ENCODE assay signal across 1 cellular context in the genomic region with DNA sequence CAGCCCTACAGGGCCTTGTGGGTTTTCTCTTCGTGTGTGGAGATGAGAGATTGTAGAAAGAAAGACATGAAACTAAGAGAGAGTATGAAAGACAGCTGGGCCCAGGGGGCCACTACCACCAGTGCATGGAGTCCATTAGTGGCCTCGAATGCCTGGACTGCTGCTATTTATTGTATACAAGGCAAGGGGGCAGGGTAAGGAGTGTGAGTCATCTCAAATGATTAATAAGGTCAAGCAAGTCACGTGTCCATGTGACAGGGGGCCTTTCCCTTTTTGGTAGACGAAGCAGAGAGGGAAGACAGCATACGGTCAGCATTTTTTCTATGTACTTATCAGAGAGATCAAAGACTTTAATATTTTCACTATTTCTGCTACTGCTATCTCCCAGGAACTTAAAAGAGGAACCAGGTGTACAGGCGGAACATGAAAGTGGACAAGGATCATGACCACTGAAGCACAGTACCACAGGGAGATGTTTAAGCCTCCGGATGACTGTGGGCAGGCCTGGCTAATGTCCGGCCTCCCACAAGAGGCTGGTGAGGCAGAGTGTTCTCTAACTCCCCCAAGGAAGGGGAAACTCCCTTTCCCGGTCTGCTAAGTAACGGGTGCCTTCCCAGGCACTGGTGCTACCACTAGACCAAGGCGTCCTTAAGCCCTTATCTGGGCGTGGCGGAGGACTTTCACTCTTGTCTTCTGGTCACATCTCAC.
TF ChIP-seq lines count a peak whose summit lies in the region.

No MANE protein-coding gene starts in this region.

TF ChIP-seq in HepG2, 621 proteins besides CTCF, POLR2A, EP300 and RAD21 (continued from another document and continues in another):
- TF ChIP-seq ZNF691 (CRISPR knock-in tag; IDR thresholded peaks at IDR 0.05; ENCODE audit: borderline replicate concordance, low read depth), result no peak
- TF ChIP-seq ZBTB25 (CRISPR knock-in tag; IDR thresholded peaks at IDR 0.05), result no peak
- TF ChIP-seq MBD4 (IDR thresholded peaks at IDR 0.05; ENCODE audit: borderline replicate concordance, low read length), result no peak
- no peak for TF ChIP-seq RBFOX2 (IDR thresholded peaks at IDR 0.05; ENCODE audit: low read depth, low read length)
- TF ChIP-seq, protein P1, sequence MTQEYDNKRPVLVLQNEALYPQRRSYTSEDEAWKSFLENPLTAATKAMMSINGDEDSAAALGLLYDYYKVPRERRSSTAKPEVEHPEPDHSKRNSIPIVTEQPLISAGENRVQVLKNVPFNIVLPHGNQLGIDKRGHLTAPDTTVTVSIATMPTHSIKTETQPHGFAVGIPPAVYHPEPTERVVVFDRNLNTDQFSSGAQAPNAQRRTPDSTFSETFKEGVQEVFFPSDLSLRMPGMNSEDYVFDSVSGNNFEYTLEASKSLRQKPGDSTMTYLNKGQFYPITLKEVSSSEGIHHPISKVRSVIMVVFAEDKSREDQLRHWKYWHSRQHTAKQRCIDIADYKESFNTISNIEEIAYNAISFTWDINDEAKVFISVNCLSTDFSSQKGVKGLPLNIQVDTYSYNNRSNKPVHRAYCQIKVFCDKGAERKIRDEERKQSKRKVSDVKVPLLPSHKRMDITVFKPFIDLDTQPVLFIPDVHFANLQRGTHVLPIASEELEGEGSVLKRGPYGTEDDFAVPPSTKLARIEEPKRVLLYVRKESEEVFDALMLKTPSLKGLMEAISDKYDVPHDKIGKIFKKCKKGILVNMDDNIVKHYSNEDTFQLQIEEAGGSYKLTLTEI (CRISPR knock-in tag; conservative IDR thresholded peaks at IDR 0.05), result no peak
- TF ChIP-seq MAFF (IDR thresholded peaks at IDR 0.05; ENCODE audit: low read depth, low read length), result peak; percentile 41
- no peak for TF ChIP-seq SNRNP70 (IDR thresholded peaks at IDR 0.05; ENCODE audit: low read depth, low read length)
- no peak for TF ChIP-seq SP140L (CRISPR knock-in tag; IDR thresholded peaks at IDR 0.05; ENCODE audit: borderline replicate concordance)
- TF ChIP-seq HOXA9 (CRISPR knock-in tag; IDR thresholded peaks at IDR 0.05; ENCODE audit: borderline replicate concordance), result no peak
- no peak for TF ChIP-seq IRF2 (CRISPR knock-in tag; IDR thresholded peaks at IDR 0.05)
- TF ChIP-seq, protein P2, sequence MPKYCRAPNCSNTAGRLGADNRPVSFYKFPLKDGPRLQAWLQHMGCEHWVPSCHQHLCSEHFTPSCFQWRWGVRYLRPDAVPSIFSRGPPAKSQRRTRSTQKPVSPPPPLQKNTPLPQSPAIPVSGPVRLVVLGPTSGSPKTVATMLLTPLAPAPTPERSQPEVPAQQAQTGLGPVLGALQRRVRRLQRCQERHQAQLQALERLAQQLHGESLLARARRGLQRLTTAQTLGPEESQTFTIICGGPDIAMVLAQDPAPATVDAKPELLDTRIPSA (CRISPR knock-in tag; IDR thresholded peaks at IDR 0.05; ENCODE audit: borderline replicate concordance), result no peak
- TF ChIP-seq GATAD2A (CRISPR knock-in tag; IDR thresholded peaks at IDR 0.05), result peak; percentile 69
- TF ChIP-seq YEATS4 (CRISPR knock-in tag; IDR thresholded peaks at IDR 0.05; ENCODE audit: borderline replicate concordance), result no peak
- no peak for TF ChIP-seq YEATS2 (CRISPR knock-in tag; IDR thresholded peaks at IDR 0.05; ENCODE audit: borderline replicate concordance)
- no peak for TF ChIP-seq CHD4 (IDR thresholded peaks at IDR 0.05; ENCODE audit: borderline replicate concordance, low read length)
- peak; percentile 42 for TF ChIP-seq PAXIP1 (CRISPR knock-in tag; conservative IDR thresholded peaks at IDR 0.05)
- peak; percentile 57; the same call in 1 of the 2 replicates for TF ChIP-seq THAP11 (CRISPR knock-in tag; IDR thresholded peaks at IDR 0.05)
- peak; percentile 90 for TF ChIP-seq HOXA5 (CRISPR knock-in tag; IDR thresholded peaks at IDR 0.05)
- no peak for TF ChIP-seq ATF7 (IDR thresholded peaks at IDR 0.05)
- TF ChIP-seq ATF7 (CRISPR knock-in tag; IDR thresholded peaks at IDR 0.05), result no peak
- no peak for TF ChIP-seq SSRP1 (CRISPR knock-in tag; IDR thresholded peaks at IDR 0.05)
- no peak for TF ChIP-seq ZNF224 (CRISPR knock-in tag; IDR thresholded peaks at IDR 0.05)
- no peak for TF ChIP-seq ZNF772 (CRISPR knock-in tag; IDR thresholded peaks at IDR 0.05)
- TF ChIP-seq GLI4 (CRISPR knock-in tag; IDR thresholded peaks at IDR 0.05; ENCODE audit: borderline replicate concordance), result no peak
- TF ChIP-seq ZFP62 (CRISPR knock-in tag; IDR thresholded peaks at IDR 0.05), result no peak
- no peak for TF ChIP-seq ZNF251 (CRISPR knock-in tag; IDR thresholded peaks at IDR 0.05)
- no peak for TF ChIP-seq FOXK1 (CRISPR knock-in tag; IDR thresholded peaks at IDR 0.05; ENCODE audit: borderline replicate concordance, low read depth)
- no peak for TF ChIP-seq ZNF10 (CRISPR knock-in tag; IDR thresholded peaks at IDR 0.05; ENCODE audit: borderline replicate concordance, low read depth)
- no peak for TF ChIP-seq SRSF1 (optimal IDR thresholded peaks at IDR 0.05; ENCODE audit: low read depth, low read length)
- TF ChIP-seq ZNF207 (IDR thresholded peaks at IDR 0.05; ENCODE audit: borderline replicate concordance), result no peak
- TF ChIP-seq XBP1 (CRISPR knock-in tag; IDR thresholded peaks at IDR 0.05), result no peak
- no peak for TF ChIP-seq REPIN1 (CRISPR knock-in tag; IDR thresholded peaks at IDR 0.05; ENCODE audit: borderline replicate concordance, low read depth)
- no peak for TF ChIP-seq ZNF724P (CRISPR knock-in tag; IDR thresholded peaks at IDR 0.05; ENCODE audit: borderline replicate concordance)
- no peak for TF ChIP-seq ZBTB4 (CRISPR knock-in tag; IDR thresholded peaks at IDR 0.05; ENCODE audit: borderline replicate concordance)
- TF ChIP-seq, protein P3, sequence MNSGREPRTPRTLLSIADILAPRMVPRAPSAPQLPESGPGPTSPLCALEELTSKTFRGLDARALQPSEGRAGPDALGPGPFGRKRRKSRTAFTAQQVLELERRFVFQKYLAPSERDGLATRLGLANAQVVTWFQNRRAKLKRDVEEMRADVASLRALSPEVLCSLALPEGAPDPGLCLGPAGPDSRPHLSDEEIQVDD (CRISPR knock-in tag; IDR thresholded peaks at IDR 0.05; ENCODE audit: borderline replicate concordance), result no peak
- TF ChIP-seq PTBP1 (IDR thresholded peaks at IDR 0.05; ENCODE audit: low read depth, low read length, poor library complexity, severe bottlenecking), result no peak
- TF ChIP-seq, protein P4, sequence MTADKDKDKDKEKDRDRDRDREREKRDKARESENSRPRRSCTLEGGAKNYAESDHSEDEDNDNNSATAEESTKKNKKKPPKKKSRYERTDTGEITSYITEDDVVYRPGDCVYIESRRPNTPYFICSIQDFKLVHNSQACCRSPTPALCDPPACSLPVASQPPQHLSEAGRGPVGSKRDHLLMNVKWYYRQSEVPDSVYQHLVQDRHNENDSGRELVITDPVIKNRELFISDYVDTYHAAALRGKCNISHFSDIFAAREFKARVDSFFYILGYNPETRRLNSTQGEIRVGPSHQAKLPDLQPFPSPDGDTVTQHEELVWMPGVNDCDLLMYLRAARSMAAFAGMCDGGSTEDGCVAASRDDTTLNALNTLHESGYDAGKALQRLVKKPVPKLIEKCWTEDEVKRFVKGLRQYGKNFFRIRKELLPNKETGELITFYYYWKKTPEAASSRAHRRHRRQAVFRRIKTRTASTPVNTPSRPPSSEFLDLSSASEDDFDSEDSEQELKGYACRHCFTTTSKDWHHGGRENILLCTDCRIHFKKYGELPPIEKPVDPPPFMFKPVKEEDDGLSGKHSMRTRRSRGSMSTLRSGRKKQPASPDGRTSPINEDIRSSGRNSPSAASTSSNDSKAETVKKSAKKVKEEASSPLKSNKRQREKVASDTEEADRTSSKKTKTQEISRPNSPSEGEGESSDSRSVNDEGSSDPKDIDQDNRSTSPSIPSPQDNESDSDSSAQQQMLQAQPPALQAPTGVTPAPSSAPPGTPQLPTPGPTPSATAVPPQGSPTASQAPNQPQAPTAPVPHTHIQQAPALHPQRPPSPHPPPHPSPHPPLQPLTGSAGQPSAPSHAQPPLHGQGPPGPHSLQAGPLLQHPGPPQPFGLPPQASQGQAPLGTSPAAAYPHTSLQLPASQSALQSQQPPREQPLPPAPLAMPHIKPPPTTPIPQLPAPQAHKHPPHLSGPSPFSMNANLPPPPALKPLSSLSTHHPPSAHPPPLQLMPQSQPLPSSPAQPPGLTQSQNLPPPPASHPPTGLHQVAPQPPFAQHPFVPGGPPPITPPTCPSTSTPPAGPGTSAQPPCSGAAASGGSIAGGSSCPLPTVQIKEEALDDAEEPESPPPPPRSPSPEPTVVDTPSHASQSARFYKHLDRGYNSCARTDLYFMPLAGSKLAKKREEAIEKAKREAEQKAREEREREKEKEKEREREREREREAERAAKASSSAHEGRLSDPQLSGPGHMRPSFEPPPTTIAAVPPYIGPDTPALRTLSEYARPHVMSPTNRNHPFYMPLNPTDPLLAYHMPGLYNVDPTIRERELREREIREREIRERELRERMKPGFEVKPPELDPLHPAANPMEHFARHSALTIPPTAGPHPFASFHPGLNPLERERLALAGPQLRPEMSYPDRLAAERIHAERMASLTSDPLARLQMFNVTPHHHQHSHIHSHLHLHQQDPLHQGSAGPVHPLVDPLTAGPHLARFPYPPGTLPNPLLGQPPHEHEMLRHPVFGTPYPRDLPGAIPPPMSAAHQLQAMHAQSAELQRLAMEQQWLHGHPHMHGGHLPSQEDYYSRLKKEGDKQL (CRISPR knock-in tag; IDR thresholded peaks at IDR 0.05; ENCODE audit: low read depth), result no peak
- TF ChIP-seq ZSCAN30 (CRISPR knock-in tag; IDR thresholded peaks at IDR 0.05), result no peak
- TF ChIP-seq, protein P5, sequence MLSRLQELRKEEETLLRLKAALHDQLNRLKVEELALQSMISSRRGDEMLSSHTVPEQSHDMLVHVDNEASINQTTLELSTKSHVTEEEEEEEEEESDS (CRISPR knock-in tag; IDR thresholded peaks at IDR 0.05; ENCODE audit: borderline replicate concordance), result no peak
- no peak for TF ChIP-seq ZNF530 (CRISPR knock-in tag; IDR thresholded peaks at IDR 0.05; ENCODE audit: low read depth)
- TF ChIP-seq KLF15 (CRISPR knock-in tag; IDR thresholded peaks at IDR 0.05; ENCODE audit: borderline replicate concordance), result no peak
- TF ChIP-seq THRA (CRISPR knock-in tag; IDR thresholded peaks at IDR 0.05; ENCODE audit: borderline replicate concordance), result peak; percentile 28; the same call in 1 of the 2 replicates
